In the genomic region with DNA sequence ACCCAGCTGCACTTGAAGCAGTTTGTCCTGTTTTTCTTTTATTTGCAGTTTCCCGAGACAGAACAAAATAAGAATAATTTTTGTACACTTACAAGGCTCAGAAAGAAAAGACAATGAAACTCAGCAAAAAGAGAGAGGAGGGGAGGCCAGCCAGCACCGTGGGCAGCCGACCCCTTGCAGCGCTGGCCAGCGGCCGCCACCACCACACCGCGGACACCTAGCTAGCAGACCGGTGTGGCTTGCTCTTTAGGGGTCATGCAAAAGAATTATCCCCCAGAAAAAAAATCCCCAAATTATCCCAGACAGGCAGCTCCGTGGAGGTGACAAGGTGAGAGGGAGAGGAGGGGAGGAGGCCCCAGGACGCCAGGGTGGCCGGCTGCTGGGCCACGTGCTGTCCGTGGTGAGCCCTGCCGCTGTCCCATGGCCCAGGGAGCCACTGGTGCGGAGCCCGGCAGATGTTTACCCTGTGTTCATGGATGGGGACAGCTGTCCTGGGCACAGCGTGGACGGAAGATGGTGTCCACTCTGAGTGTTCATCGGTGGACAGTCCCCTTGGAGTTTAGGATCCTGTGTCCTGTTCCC, we compare ENCODE assay signal across 18 cellular contexts. TPM values are rescaled to one million over a fixed set of nuclear protein-coding genes. Genes with fewer than 3 reads are reported as not detected.
"Had no signal": no experiment of that assay in that cellular context is flagged by ENCODE, and none has a peak within 500 bp of the region (broad histone marks: within the 10 kb centered on the region; RNA-seq: fewer than 3 reads in every experiment).

No MANE protein-coding gene starts in this region.

- H3K4me1 Mint-ChIP-seq: activated naive CD4-positive, alpha-beta T cell treated with anti-CD3 and anti-CD28 coated beads, Interleukin-2, amount 10 ng/mL, durations not matched to agents 7 days and 5 days; activated T-helper 17 cell treated with anti-CD3 and anti-CD28 coated beads, Interleukin-2, amount 50 U/mL, for 72 hours had no signal

- H3K4me1 ChIP-seq: colonic mucosa, esophagus muscularis mucosa, suprapubic skin had no signal

- H3K27me3 ChIP-seq: cardiac muscle cell, colonic mucosa, neutrophil, suprapubic skin had no signal

- ATAC-seq: activated T-helper 17 cell treated with anti-CD3 and anti-CD28 coated beads, Interleukin-2, amount 50 U/mL, for 72 hours; right cardiac atrium; stimulated activated naive CD8-positive, alpha-beta T cell treated with anti-CD3 and anti-CD28 coated beads, Interleukin-15, Interleukin-2, amounts not matched to agents 100 U/mL and 50 U/mL, for 24 hours had no signal

- H3K9me3 Mint-ChIP-seq: activated naive CD4-positive, alpha-beta T cell treated with anti-CD3 and anti-CD28 coated beads, Interleukin-2, amount 10 ng/mL, durations not matched to agents 7 days and 5 days; activated T-helper 17 cell treated with anti-CD3 and anti-CD28 coated beads, Interleukin-2, amount 50 U/mL, for 72 hours; T-helper 2 cell treated with Interferon-gamma antibody and Interleukin-4, amounts not matched to agents 5 μg/mL and 100 μg/mL, for 36 hours had no signal

- H3K27ac ChIP-seq: colonic mucosa, esophagus muscularis mucosa, neutrophil, suprapubic skin had no signal

- DNase-seq: activated CD4-positive, alpha-beta T cell treated with anti-CD3 and anti-CD28 coated beads for 1 hour; activated CD4-positive, alpha-beta T cell treated with anti-CD3 and anti-CD28 coated beads, Interleukin-2, amount 50 U/mL, for 4 hours; activated naive CD4-positive, alpha-beta T cell treated with anti-CD3 and anti-CD28 coated beads, Interleukin-2, amount 10 ng/mL, durations not matched to agents 7 days and 5 days; activated T-cell treated with anti-CD3 and anti-CD28 coated beads for 4 hours; colonic mucosa; effector CD4-positive, alpha-beta T cell; kidney glomerular epithelial cell; mesendoderm; stimulated activated naive CD8-positive, alpha-beta T cell treated with anti-CD3 and anti-CD28 coated beads, Interleukin-15, Interleukin-2, amounts not matched to agents 100 U/mL and 50 U/mL, for 24 hours had no signal

- H3K4me2 ChIP-seq: smooth muscle cell had no signal

- H3K27ac Mint-ChIP-seq: activated naive CD4-positive, alpha-beta T cell treated with anti-CD3 and anti-CD28 coated beads, Interleukin-2, amount 10 ng/mL, durations not matched to agents 7 days and 5 days; activated T-helper 17 cell treated with anti-CD3 and anti-CD28 coated beads, Interleukin-2, amount 50 U/mL, for 72 hours; T-helper 2 cell treated with Interferon-gamma antibody and Interleukin-4, amounts not matched to agents 5 μg/mL and 100 μg/mL, for 36 hours had no signal

- H3K9me3 ChIP-seq: colonic mucosa, neutrophil had no signal

- H3K4me3 ChIP-seq: cardiac muscle cell, colonic mucosa, esophagus muscularis mucosa, smooth muscle cell, suprapubic skin had no signal

- H3K36me3 ChIP-seq: colonic mucosa had no signal

- H3K27me3 Mint-ChIP-seq: activated naive CD4-positive, alpha-beta T cell treated with anti-CD3 and anti-CD28 coated beads, Interleukin-2, amount 10 ng/mL, durations not matched to agents 7 days and 5 days; activated T-helper 17 cell treated with anti-CD3 and anti-CD28 coated beads, Interleukin-2, amount 50 U/mL, for 72 hours had no signal

- H3K4me3 Mint-ChIP-seq: activated naive CD4-positive, alpha-beta T cell treated with anti-CD3 and anti-CD28 coated beads, Interleukin-2, amount 10 ng/mL, durations not matched to agents 7 days and 5 days; activated T-helper 17 cell treated with anti-CD3 and anti-CD28 coated beads, Interleukin-2, amount 50 U/mL, for 72 hours; T-helper 2 cell treated with Interferon-gamma antibody and Interleukin-4, amounts not matched to agents 5 μg/mL and 100 μg/mL, for 36 hours had no signal

RNA-seq across cellular contexts. Expression of a gene that starts 28.0 kb away (rescaled TPM):
- total RNA-seq: astrocyte had no signal
